In genomic region chr10:100370976-100371706, GRCh38 we compare ENCODE assay signal across 1 cellular context.
TF ChIP-seq lines count a peak whose summit lies in the region.

No MANE protein-coding gene starts in this region.

TF ChIP-seq in GM12878, 131 proteins besides CTCF, POLR2A, EP300 and RAD21 (continued from another document and continues in another):
- TF ChIP-seq SKIL (IDR thresholded peaks at IDR 0.05; ENCODE audit: low read depth, poor library complexity, severe bottlenecking) (no peak), BCL3 (IDR thresholded peaks at IDR 0.05; ENCODE audit: borderline replicate concordance, insufficient read depth, low read depth, low read length, poor library complexity, severe bottlenecking) (peak; percentile 47), FOXK2 (IDR thresholded peaks at IDR 0.05) (no peak), SP1 (IDR thresholded peaks at IDR 0.05; ENCODE audit: low read depth, low read length) (no peak), IRF5 (IDR thresholded peaks at IDR 0.05; ENCODE audit: borderline replicate concordance) (no peak), RB1 (IDR thresholded peaks at IDR 0.05; ENCODE audit: borderline replicate concordance) (no peak), NFIC (IDR thresholded peaks at IDR 0.05; ENCODE audit: low read depth, low read length) (no peak), CUX1 (IDR thresholded peaks at IDR 0.05; ENCODE audit: insufficient replicate concordance, low read depth, low read length) (no peak), POLR2AphosphoS5 (IDR thresholded peaks at IDR 0.05; ENCODE audit: low read length) (no peak), FOXM1 (IDR thresholded peaks at IDR 0.05; ENCODE audit: low read depth, low read length) (0 out of 2 replicates have a peak, but pooled peaks have one; percentile 31), USF2 (IDR thresholded peaks at IDR 0.05; ENCODE audit: borderline replicate concordance, low read depth, low read length) (no peak), IRF4 (IDR thresholded peaks at IDR 0.05; ENCODE audit: low read depth, low read length) (no peak), SPI1 (IDR thresholded peaks at IDR 0.05; ENCODE audit: borderline replicate concordance, insufficient read depth, low read depth, low read length) (no peak), NFYA (IDR thresholded peaks at IDR 0.05; ENCODE audit: borderline replicate concordance, low read depth, low read length) (no peak), ATF3 (IDR thresholded peaks at IDR 0.05; ENCODE audit: borderline replicate concordance, extremely low read depth, low read depth, low read length) (no peak), KDM1A (IDR thresholded peaks at IDR 0.05; ENCODE audit: borderline replicate concordance) (no peak), HDGF (IDR thresholded peaks at IDR 0.05) (no peak), MLLT1 (IDR thresholded peaks at IDR 0.05) (peak; percentile 90), SRF (IDR thresholded peaks at IDR 0.05; ENCODE audit: low read depth in 2 of 2, low read length in 2 of 2) (no peak), PAX8 (IDR thresholded peaks at IDR 0.05) (no peak), YY1 (IDR thresholded peaks at IDR 0.05; ENCODE audit: low read depth, low read length) (no peak), MYB (IDR thresholded peaks at IDR 0.05; ENCODE audit: borderline replicate concordance, low read depth, low read length) (no peak), ESRRA (IDR thresholded peaks at IDR 0.05; ENCODE audit: low read length) (no peak), ASH2L (IDR thresholded peaks at IDR 0.05; ENCODE audit: borderline replicate concordance, low read depth) (no peak), ZNF274 (IDR thresholded peaks at IDR 0.05; ENCODE audit: insufficient read depth, insufficient read length) (no peak), ATF7 (IDR thresholded peaks at IDR 0.05; ENCODE audit: low read depth) (peak; percentile 73; the same call in 1 of the 2 replicates), RAD51 (IDR thresholded peaks at IDR 0.05) (no peak), IKZF1 (conservative IDR thresholded peaks at IDR 0.05) (peak; percentile 51; the same call in 1 of the 2 replicates), ZNF217 (IDR thresholded peaks at IDR 0.05) (no peak), PAX5 (IDR thresholded peaks at IDR 0.05; ENCODE audit: borderline replicate concordance, low read depth, low read length) (no peak), RUNX3 (IDR thresholded peaks at IDR 0.05; ENCODE audit: low read length) (no peak), MXI1 (IDR thresholded peaks at IDR 0.05; ENCODE audit: low read depth, low read length) (no peak), KAT2A (conservative IDR thresholded peaks at IDR 0.05; ENCODE audit: control insufficient read depth, low read depth, low read length) (no peak), MAX (IDR thresholded peaks at IDR 0.05; ENCODE audit: low read depth, low read length) (no peak), ZBTB11 (CRISPR knock-in tag; IDR thresholded peaks at IDR 0.05) (no peak), POU2F2 (IDR thresholded peaks at IDR 0.05; ENCODE audit: borderline replicate concordance, low read depth, low read length) (no peak), DPF2 (IDR thresholded peaks at IDR 0.05) (no peak), TCF3 (IDR thresholded peaks at IDR 0.05; ENCODE audit: borderline replicate concordance, insufficient read depth, low read depth, low read length) (peak; percentile 54; the same call in 1 of the 2 replicates), CREM (IDR thresholded peaks at IDR 0.05; ENCODE audit: low read depth) (peak; percentile 28; the same call in 1 of the 2 replicates), ZNF687 (IDR thresholded peaks at IDR 0.05) (no peak), RBBP5 (conservative IDR thresholded peaks at IDR 0.05) (no peak), MEF2B (IDR thresholded peaks at IDR 0.05; ENCODE audit: partially characterized antibody, poor library complexity, severe bottlenecking) (no peak)
